Comparison of ENCODE assay signal across 8 cellular contexts in genomic region chr12:51262758-51263177, GRCh38. TPM values are rescaled to one million over a fixed set of nuclear protein-coding genes. Genes with fewer than 3 reads are reported as not detected.
DNase-seq lines count a peak whose midpoint lies in the region; ATAC-seq and TF ChIP-seq lines count a peak whose summit lies in the region.

No MANE protein-coding gene starts in this region.

- no peak overlapping the region for H2AFZ ChIP-seq in GM23338

- H3K4me1 ChIP-seq in GM23338 (ENCODE audit: insufficient read depth) (no peaks in the 10 kb centered on the region), transverse colon (peaks cover 0 to 23% (median 8%) of the 10 kb centered on the region in 4 donors), gastroesophageal sphincter (no peaks in the 10 kb centered on the region)

- TF ChIP-seq EP300 in transverse colon (IDR thresholded peaks at IDR 0.05; ENCODE audit: low read depth): no peak
- no peak for TF ChIP-seq EP300 in gastroesophageal sphincter (IDR thresholded peaks at IDR 0.05)

- H3K9me3 Mint-ChIP-seq in CD14-positive monocyte: no peaks in the 10 kb centered on the region
- H3K9me3 Mint-ChIP-seq in GM23338: no peaks in the 10 kb centered on the region

- DNase-seq in CD14-positive monocyte (ENCODE audit: low spot score) (no peak), GM23338 (ENCODE audit: low spot score) (peak; percentile 84), SK-N-DZ (ENCODE audit: low spot score) (peak; percentile 41), fibroblast of villous mesenchyme (ENCODE audit: low read depth) (peak; percentile 28), transverse colon (peak; percentile 79), occipital lobe (lab: John Stamatoyannopoulos, UW) (no peak)

- TF ChIP-seq CTCF in CD14-positive monocyte (IDR thresholded peaks at IDR 0.05) (peak; percentile 45), GM23338 (conservative IDR thresholded peaks at IDR 0.05; ENCODE audit: low read depth in 2 of 2) (peak; percentile 63 to 66), fibroblast of villous mesenchyme (IDR thresholded peaks at IDR 0.05; ENCODE audit: insufficient read depth, low read depth, low read length) (peak; percentile 16), transverse colon (IDR thresholded peaks at IDR 0.05) (peak; percentile 25 to 67 (median 47)), gastroesophageal sphincter (IDR thresholded peaks at IDR 0.05) (peak in 1 of 4 experiments; percentile 21)

- H3K27ac ChIP-seq in GM23338 (ENCODE audit: low read depth): no peak overlapping the region
- H3K27ac ChIP-seq in transverse colon: peak overlapping the region in 3 of 4 donors; percentile 7 to 52 (median 38)
- no peak overlapping the region for H3K27ac ChIP-seq in gastroesophageal sphincter

- peak overlapping the region in 1 of 7 donors; percentile 7 for H3K27ac Mint-ChIP-seq in CD14-positive monocyte
- no peak overlapping the region for H3K27ac Mint-ChIP-seq in GM23338

- H3K36me3 Mint-ChIP-seq in CD14-positive monocyte (no peaks in the 10 kb centered on the region), GM23338 (ENCODE audit: low read depth) (no peaks in the 10 kb centered on the region; the same call in 2 of the 3 replicates)

- intact Hi-C loops in CD14-positive monocyte (cut with micrococcal nuclease) (loop anchor here in 1 of 2 donors (10.0 kb wide), 2 partner anchors 48 to 82 kb away; partner anchors contain the start of genes CELA1 and POU6F1), transverse colon (cut with DNase I; ENCODE audit: low total_unique reads) (no loop called here)

- no peak overlapping the region for H3K4me2 ChIP-seq in GM23338

- H3K36me3 ChIP-seq in GM23338 (ENCODE audit: insufficient read depth) (0 out of 2 replicates have a peak, but pooled peaks cover 3% of the 10 kb centered on the region), transverse colon (no peaks in the 10 kb centered on the region), gastroesophageal sphincter (no peaks in the 10 kb centered on the region)

- no peaks in the 10 kb centered on the region for H3F3A ChIP-seq in GM23338 (replicated peaks; ENCODE audit: low read depth)

- no peaks in the 10 kb centered on the region for H3K9me2 ChIP-seq in GM23338 (ENCODE audit: insufficient read depth)

- H4K20me1 ChIP-seq in GM23338 (replicated peaks; ENCODE audit: insufficient read depth): no peaks in the 10 kb centered on the region

- H3K27me3 ChIP-seq in GM23338 (ENCODE audit: insufficient read depth): no peaks in the 10 kb centered on the region
- no peaks in the 10 kb centered on the region for H3K27me3 ChIP-seq in transverse colon
- H3K27me3 ChIP-seq in gastroesophageal sphincter: peaks cover 5% of the 10 kb centered on the region

- no peaks in the 10 kb centered on the region for H3K79me2 ChIP-seq in GM23338 (replicated peaks; ENCODE audit: insufficient read depth)

- WGBS in transverse colon (ENCODE audit: low coverage in 1 of 2), 2 donors: 7 to 28% methylated on average over 2 to 7 of the region's 7 CpGs
- 49 to 63% methylated on average over 3 to 6 of the region's 7 CpGs for WGBS in gastroesophageal sphincter (ENCODE audit: low coverage in 1 of 2), 2 donors

- in situ Hi-C loops in transverse colon (cut with MboI; ENCODE audit: low pct_ligation_motif_present in 1 of 4, low pct_unique_long_range_greater_than_20kb in 1 of 4, low sequenced_read_pairs in 3 of 4): loop anchor here in 1 of 4 donors (10.0 kb wide), 1 partner anchor 72 kb away; no protein-coding TSS in a partner anchor

- ATAC-seq in GM23338 (peak; percentile 95), gastroesophageal sphincter (no peak), GM19397 (IDR thresholded peaks at IDR 0.05; ENCODE audit: unreplicated experiment) (no peak)

- H3K27me3 Mint-ChIP-seq in CD14-positive monocyte (ENCODE audit: low read depth in 3 of 3) (peaks cover 0 to 6% (median 6%) of the 10 kb centered on the region in 3 donors), GM23338 (ENCODE audit: insufficient read depth, low read depth, poor library complexity) (no peaks in the 10 kb centered on the region)

- peaks cover 6% of the 10 kb centered on the region for H3K4me1 Mint-ChIP-seq in CD14-positive monocyte
- peaks cover 11% of the 10 kb centered on the region for H3K4me1 Mint-ChIP-seq in GM23338

- H3K4me3 Mint-ChIP-seq in CD14-positive monocyte: no peak overlapping the region
- H3K4me3 Mint-ChIP-seq in GM23338: no peak overlapping the region

- H3K4me3 ChIP-seq in GM23338 (no peak overlapping the region), fibroblast of villous mesenchyme (ENCODE audit: low read depth, low read length) (no peak overlapping the region), transverse colon (no peak overlapping the region), gastroesophageal sphincter (no peak overlapping the region)

- TF ChIP-seq POLR2A in transverse colon (IDR thresholded peaks at IDR 0.05): no peak
- TF ChIP-seq POLR2A in gastroesophageal sphincter (IDR thresholded peaks at IDR 0.05): no peak

- H3K9me3 ChIP-seq in transverse colon (no peaks in the 10 kb centered on the region), gastroesophageal sphincter (no peaks in the 10 kb centered on the region)

TF ChIP-seq in GM23338, 12 proteins besides CTCF, POLR2A, EP300 and RAD21 (continues in another document):
- TF ChIP-seq POLR2AphosphoS5 (IDR thresholded peaks at IDR 0.05; ENCODE audit: low read depth) (no peak), REST (IDR thresholded peaks at IDR 0.05; ENCODE audit: unreplicated experiment) (no peak), ZNF114 (CRISPR knock-in tag; IDR thresholded peaks at IDR 0.05) (no peak), JUNB (IDR thresholded peaks at IDR 0.05; ENCODE audit: unreplicated experiment) (no peak), ZNF331 (CRISPR knock-in tag; IDR thresholded peaks at IDR 0.05; ENCODE audit: low read depth) (no peak), STAT1 (IDR thresholded peaks at IDR 0.05; ENCODE audit: unreplicated experiment) (no peak), ETS1 (IDR thresholded peaks at IDR 0.05) (no peak), EZH2phosphoT487 (IDR thresholded peaks at IDR 0.05; ENCODE audit: unreplicated experiment) (no peak)

RNA-seq across cellular contexts. Expression of gene SMAGP, which starts 7.4 kb away (rescaled TPM):
- polyA plus RNA-seq in CD14-positive monocyte (1 to 10 TPM; 3.0 to 6.6 TPM), GM23338 (2016; fragmentation: Nextera tagmentation; extraction: Ambion mirVana) (3.9 and 4.7 TPM in 2 replicates)
- 7.1 and 8.2 TPM in 2 replicates for total RNA-seq in GM23338 (2014; rRNA removed; shearing (Covaris generic))
- polyA plus RNA-seq in SK-N-DZ (2014; cell fraction: cytosol; rRNA removed): 1.5 and 3.0 TPM in 2 replicates
- polyA plus RNA-seq in SK-N-DZ (2014; cell fraction: nucleus; rRNA removed): 0.62 and 2.8 TPM in 2 replicates
- total RNA-seq in fibroblast of villous mesenchyme (5.2 and 8.4 TPM in 2 replicates), transverse colon (100 to 1,000 TPM in 2 of 4 donors, 10 to 100 TPM in 2; 29.5 to 144 (median 104) TPM), occipital lobe (3.1 TPM), gastroesophageal sphincter (1 to 10 TPM; 1.2 to 8.0 (median 3.6) TPM)

RNA-seq across cellular contexts. Expression of gene DAZAP2, which starts 24.1 kb away (rescaled TPM):
- polyA plus RNA-seq in CD14-positive monocyte: 1,000 to 10,000 TPM; 1,697 to 2,004 TPM
- 21.1 and 39.9 TPM in 2 replicates for total RNA-seq in GM23338 (2014; rRNA removed; shearing (Covaris generic))
- polyA plus RNA-seq in GM23338 (2016; fragmentation: Nextera tagmentation; extraction: Ambion mirVana): 30.2 and 35.8 TPM in 2 replicates
- polyA plus RNA-seq in SK-N-DZ (2014; cell fraction: cytosol; rRNA removed): 171 and 190 TPM in 2 replicates
- 77.4 and 110 TPM in 2 replicates for polyA plus RNA-seq in SK-N-DZ (2014; cell fraction: nucleus; rRNA removed)
- 106 and 139 TPM in 2 replicates for total RNA-seq in fibroblast of villous mesenchyme
- 100 to 1,000 TPM; 106 to 429 (median 233) TPM for total RNA-seq in transverse colon
- 66.8 TPM for total RNA-seq in occipital lobe
- total RNA-seq in gastroesophageal sphincter: 100 to 1,000 TPM; 261 to 337 (median 311) TPM

RNA-seq across cellular contexts. Expression of gene POU6F1, which starts 44.9 kb away (rescaled TPM):
- polyA plus RNA-seq in CD14-positive monocyte: under 1 TPM in 1 of 2 donors, not detected in 1; 0.65 TPM
- 2.6 and 3.0 TPM in 2 replicates for total RNA-seq in GM23338 (2014; rRNA removed; shearing (Covaris generic))
- polyA plus RNA-seq in GM23338 (2016; fragmentation: Nextera tagmentation; extraction: Ambion mirVana): 3.9 and 4.0 TPM in 2 replicates
- polyA plus RNA-seq in SK-N-DZ (2014; cell fraction: cytosol; rRNA removed): 2.1 and 3.6 TPM in 2 replicates
- 8.7 and 11.3 TPM in 2 replicates for polyA plus RNA-seq in SK-N-DZ (2014; cell fraction: nucleus; rRNA removed)
- 3.5 and 4.5 TPM in 2 replicates for total RNA-seq in fibroblast of villous mesenchyme
- 1 to 10 TPM; 3.7 to 6.5 (median 6.1) TPM for total RNA-seq in transverse colon
- total RNA-seq in occipital lobe: 14.5 TPM
- 10 to 100 TPM; 12.6 to 33.9 (median 17.9) TPM for total RNA-seq in gastroesophageal sphincter

Comparison
In these comparisons a context has a peak if more than half of its experiments do, and no peak if none do; other contexts are left out.
1. DNase-seq: peak in GM23338 (single experiment), SK-N-DZ (single experiment), fibroblast of villous mesenchyme (single experiment) and transverse colon (single experiment); none in CD14-positive monocyte (single experiment) and occipital lobe (single experiment).
2. H3K27ac ChIP-seq: peak in transverse colon (3 of 4); none in GM23338 (single experiment) and gastroesophageal sphincter (0 of 4).